20 cellular contexts compared by ENCODE assay signal in the genomic region with DNA sequence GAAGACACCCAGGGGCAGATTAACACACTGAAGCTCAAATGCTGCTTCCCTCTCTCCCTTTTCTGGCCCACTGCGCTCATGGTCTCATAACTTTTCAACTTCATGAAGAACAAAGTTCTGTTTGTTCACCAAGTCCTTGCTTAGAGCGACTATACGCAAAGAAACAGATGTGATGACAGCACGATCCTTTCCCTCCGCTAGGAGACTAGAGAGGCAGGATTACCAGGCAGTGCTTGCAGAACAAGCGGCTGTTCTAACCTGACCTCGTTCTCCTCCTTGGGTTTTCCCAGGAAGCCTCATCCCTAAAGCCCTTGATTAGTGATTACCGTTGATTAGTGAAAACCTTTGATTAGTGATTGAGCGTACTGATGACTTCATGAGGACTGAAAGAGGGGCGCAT.
A peak's percentile ranks its signal among the peaks of the same experiment; 100 is the strongest.
DNase-seq lines count a peak whose midpoint lies in the region; ATAC-seq, FAIRE-seq and TF ChIP-seq lines count a peak whose summit lies in the region.
"Had no signal": no experiment of that assay in that cellular context is flagged by ENCODE, and none has a peak within 500 bp of the region (broad histone marks: within the 10 kb centered on the region; RNA-seq: fewer than 3 reads in every experiment).

No MANE protein-coding gene starts in this region.

- no peaks in the 10 kb centered on the region for H3K9me3 ChIP-seq in heart right ventricle
- H3K9me3 ChIP-seq: BLaER1 treated with 17β-estradiol and CSF1 and Interleukin-3, amounts not matched to agents 10 nM and 100 nM had no signal

- 58 to 60% methylated on average over 10 of the region's 10 CpGs for WGBS in heart right ventricle, 2 donors

- H3K4me3 ChIP-seq in heart right ventricle = no peak overlapping the region
- H3K4me3 ChIP-seq: BLaER1 treated with 17β-estradiol and CSF1 and Interleukin-3, amounts not matched to agents 10 nM and 100 nM; GM23248 had no signal

- peaks cover 0 to 26% (median 0%) of the 10 kb centered on the region in 7 donors for H3K27me3 ChIP-seq in heart right ventricle
- H3K27me3 ChIP-seq: BLaER1 treated with 17β-estradiol and CSF1 and Interleukin-3, amounts not matched to agents 10 nM and 100 nM had no signal

- intact Hi-C loops in Right ventricle myocardium inferior (cut with DNase I) (no loop called here), heart right ventricle (cut with DNase I) (no loop called here)

- no peak overlapping the region for H3K27ac ChIP-seq in heart right ventricle
- H3K27ac ChIP-seq: BLaER1 treated with 17β-estradiol and CSF1 and Interleukin-3, amounts not matched to agents 10 nM and 100 nM; GM23248 had no signal

- H3K36me3 ChIP-seq in heart right ventricle = no peaks in the 10 kb centered on the region
- H3K36me3 ChIP-seq: BLaER1 treated with 17β-estradiol and CSF1 and Interleukin-3, amounts not matched to agents 10 nM and 100 nM had no signal

- no peak for TF ChIP-seq CTCF in heart right ventricle (IDR thresholded peaks at IDR 0.05)

- no peaks in the 10 kb centered on the region for H3K4me1 ChIP-seq in heart right ventricle
- H3K4me1 ChIP-seq: BLaER1 treated with 17β-estradiol and CSF1 and Interleukin-3, amounts not matched to agents 10 nM and 100 nM had no signal

- no peak for FAIRE-seq in urothelium cell line (lab: Jason Lieb, UNC)
- FAIRE-seq: G401.6, GM12891, GM19239, HTR-8/SVneo had no signal

- in situ Hi-C loops in SK-MEL-5 (cut with HindIII; ENCODE audit: low pct_unique_long_range_greater_than_20kb, low sequenced_read_pairs) = no loop called here

- no peak for DNase-seq in Right ventricle myocardium inferior (ENCODE audit: missing footprints)
- no peak for DNase-seq in heart right ventricle
- DNase-seq in SK-MEL-5 (ENCODE audit: low read depth, low spot score) = peak; percentile 26
- peak; percentile 72 for DNase-seq in foreskin melanocyte
- DNase-seq in NCI-H1092 treated with DMSO at 0.1 percent for 48 hours (lab: John Stamatoyannopoulos, UW) = no peak
- no peak for DNase-seq in urothelium cell line (ENCODE audit: low spot score)
- DNase-seq: CD8-positive, alpha-beta T cell; COR-L47; DMS 273 treated with DMSO at 0.1 percent for 48 hours; DMS53; GM23248; H7; HFFc6; IMR-90 had no signal

- ATAC-seq in Right ventricle myocardium inferior = peak; percentile 59
- no peak for ATAC-seq in heart right ventricle
- ATAC-seq: CD8-positive, alpha-beta T cell; HCT116 had no signal

Comparison
In these comparisons a context has a peak if more than half of its experiments do, and no peak if none do; other contexts are left out.
1. DNase-seq: peak in SK-MEL-5 (single experiment) and foreskin melanocyte (single experiment); none in Right ventricle myocardium inferior (single experiment), heart right ventricle (0 of 2), NCI-H1092 treated with DMSO at 0.1 percent for 48 hours (single experiment) and urothelium cell line (single experiment).